In the genomic region with DNA sequence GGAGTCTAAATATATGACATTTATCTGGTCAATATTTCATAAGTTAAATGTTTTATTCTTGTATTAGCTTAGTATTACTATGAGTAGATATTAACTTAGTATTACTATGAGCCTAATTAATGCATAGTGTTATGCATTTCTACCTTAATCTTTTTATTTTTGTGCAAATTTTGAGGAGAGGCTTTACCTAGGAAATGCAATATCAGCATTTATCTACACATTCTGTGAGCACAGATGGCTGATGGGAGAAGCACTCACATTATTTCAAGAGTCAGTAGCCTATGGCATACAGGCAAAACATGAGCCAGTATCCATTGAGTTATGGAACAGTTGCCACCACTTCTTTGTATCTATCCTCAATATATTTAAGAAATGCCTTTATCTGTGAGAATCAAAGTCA, we compare ENCODE assay signal across 3 cellular contexts.
A peak's percentile ranks its signal among the peaks of the same experiment; 100 is the strongest.
TF ChIP-seq lines count a peak whose summit lies in the region.

No MANE protein-coding gene starts in this region.

TF ChIP-seq in HepG2, 621 proteins besides CTCF, POLR2A, EP300 and RAD21:
- TF ChIP-seq HMG20A (CRISPR knock-in tag; IDR thresholded peaks at IDR 0.05; ENCODE audit: borderline replicate concordance) = no peak
- peak; percentile 95 to 97 for TF ChIP-seq MAFK (conservative IDR thresholded peaks at IDR 0.05 in 1 of 2, IDR thresholded peaks at IDR 0.05 in 1 of 2; ENCODE audit: low read length in 2 of 2)
- TF ChIP-seq MAFF (IDR thresholded peaks at IDR 0.05; ENCODE audit: low read depth, low read length) = peak; percentile 96
TF ChIP-seq in HepG2: peak in this region for 2.

TF ChIP-seq in IMR-90, 13 proteins besides CTCF, POLR2A, EP300 and RAD21:
- peak; percentile 89 for TF ChIP-seq MAFK (IDR thresholded peaks at IDR 0.05; ENCODE audit: low read depth, low read length)
- TF ChIP-seq, protein P1, sequence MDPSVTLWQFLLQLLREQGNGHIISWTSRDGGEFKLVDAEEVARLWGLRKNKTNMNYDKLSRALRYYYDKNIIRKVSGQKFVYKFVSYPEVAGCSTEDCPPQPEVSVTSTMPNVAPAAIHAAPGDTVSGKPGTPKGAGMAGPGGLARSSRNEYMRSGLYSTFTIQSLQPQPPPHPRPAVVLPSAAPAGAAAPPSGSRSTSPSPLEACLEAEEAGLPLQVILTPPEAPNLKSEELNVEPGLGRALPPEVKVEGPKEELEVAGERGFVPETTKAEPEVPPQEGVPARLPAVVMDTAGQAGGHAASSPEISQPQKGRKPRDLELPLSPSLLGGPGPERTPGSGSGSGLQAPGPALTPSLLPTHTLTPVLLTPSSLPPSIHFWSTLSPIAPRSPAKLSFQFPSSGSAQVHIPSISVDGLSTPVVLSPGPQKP (IDR thresholded peaks at IDR 0.05; ENCODE audit: borderline replicate concordance, low read depth, low read length) = no peak

TF ChIP-seq in H1, 55 proteins besides CTCF, POLR2A, EP300 and RAD21:
- TF ChIP-seq GABPA (IDR thresholded peaks at IDR 0.05; ENCODE audit: borderline replicate concordance, insufficient read depth, low read length) (no peak), MAFK (IDR thresholded peaks at IDR 0.05; ENCODE audit: low read depth, low read length) (peak; percentile 70; the same call in 1 of the 2 replicates)
